1 cellular context compared by ENCODE assay signal in genomic region chr15:39502616-39503195, GRCh38.
TF ChIP-seq lines count a peak whose summit lies in the region.

No MANE protein-coding gene starts in this region.

TF ChIP-seq in GM23338, 12 proteins besides CTCF, POLR2A, EP300 and RAD21 (continued from another document):
- TF ChIP-seq ZNF462 (CRISPR knock-in tag; IDR thresholded peaks at IDR 0.05) (no peak), POLR2AphosphoS5 (IDR thresholded peaks at IDR 0.05; ENCODE audit: low read depth) (no peak)
TF ChIP-seq in GM23338: peak in this region for 0.
